Comparison of ENCODE assay signal across 18 cellular contexts in the genomic region with DNA sequence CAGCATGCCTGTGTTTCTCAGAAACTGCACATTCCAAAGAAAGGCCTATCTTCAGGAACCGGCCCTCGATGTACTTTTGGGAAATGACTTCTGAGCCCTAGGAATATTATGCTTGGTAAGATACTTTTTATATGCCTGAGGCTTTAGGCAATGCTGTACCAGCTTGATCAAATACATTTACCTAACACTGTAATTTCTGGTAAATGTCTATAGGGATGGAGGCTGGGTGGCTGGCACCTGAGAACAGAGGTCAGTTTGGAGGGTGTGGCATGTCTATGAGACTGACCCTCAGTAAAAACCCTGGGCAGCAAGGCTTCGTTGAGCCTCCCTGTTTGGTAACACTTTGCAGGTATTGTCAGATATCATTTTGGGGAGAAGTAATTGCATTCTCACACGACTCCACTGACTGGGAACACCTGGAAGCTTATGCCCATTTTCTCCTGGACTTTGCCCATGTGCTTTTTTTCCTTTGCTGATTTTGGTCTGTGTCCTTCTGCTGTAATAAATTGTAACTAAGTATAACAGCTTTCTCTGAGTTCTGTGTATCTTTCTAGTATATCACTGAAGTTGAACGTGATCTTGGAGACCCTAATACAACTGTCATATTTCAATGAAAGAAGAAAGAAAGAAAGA.
DNase-seq lines count a peak whose midpoint lies in the region; ATAC-seq and TF ChIP-seq lines count a peak whose summit lies in the region.
"Had no signal": no experiment of that assay in that cellular context is flagged by ENCODE, and none has a peak within 500 bp of the region (broad histone marks: within the 10 kb centered on the region; RNA-seq: fewer than 3 reads in every experiment).

No MANE protein-coding gene starts in this region.

- 14 to 22% methylated on average over 5 of the region's 5 CpGs for WGBS in body of pancreas, 2 donors

- no peak for TF ChIP-seq CTCF in body of pancreas (IDR thresholded peaks at IDR 0.05)
- TF ChIP-seq CTCF in coronary artery (IDR thresholded peaks at IDR 0.05) = no peak

- peak; percentile 50 for ATAC-seq in body of pancreas
- ATAC-seq in HG03045 (IDR thresholded peaks at IDR 0.05; ENCODE audit: unreplicated experiment) = no peak
- ATAC-seq: CD8-positive, alpha-beta T cell had no signal

- H3K27me3 ChIP-seq in body of pancreas = no peaks in the 10 kb centered on the region
- H3K27me3 ChIP-seq: BLaER1 had no signal

- H3K9me3 ChIP-seq in body of pancreas = no peaks in the 10 kb centered on the region
- H3K9me3 ChIP-seq: BLaER1, Caco-2, HAP-1 had no signal

- peaks cover 19% of the 10 kb centered on the region for H3K4me1 ChIP-seq in body of pancreas
- H3K4me1 ChIP-seq: BLaER1, Caco-2 had no signal

- intact Hi-C loops in body of pancreas (cut with DNase I) = no loop called here
- intact Hi-C loops in posterior vena cava (cut with DNase I) = no loop called here

- no peak for TF ChIP-seq POLR2A in body of pancreas (IDR thresholded peaks at IDR 0.05)

- no peak overlapping the region for H3K4me3 ChIP-seq in body of pancreas
- H3K4me3 ChIP-seq in coronary artery = no peak overlapping the region
- H3K4me3 ChIP-seq: BLaER1, HAP-1 had no signal

- H3K36me3 ChIP-seq in body of pancreas (replicated peaks in 1 of 2; ENCODE audit: insufficient read depth in 1 of 2, low read depth in 2 of 2) = no peaks in the 10 kb centered on the region
- H3K36me3 ChIP-seq: BLaER1, HAP-1 had no signal

- peak overlapping the region; percentile 10 to 52 (median 22) for H3K27ac ChIP-seq in body of pancreas
- no peak overlapping the region for H3K27ac ChIP-seq in coronary artery
- H3K27ac ChIP-seq: 22Rv1, BLaER1, C4-2B had no signal

- DNase-seq in DMS53 (lab: John Stamatoyannopoulos, UW) (peak; percentile 10), DMS53 treated with DMSO at 0.1 percent for 48 hours (lab: John Stamatoyannopoulos, UW; ENCODE audit: unreplicated experiment) (no peak), body of pancreas (peak in 2 of 4 donors; percentile 19 to 31), posterior vena cava (ENCODE audit: low spot score) (peak; percentile 68), coronary artery (ENCODE audit: low spot score) (no peak)
- DNase-seq: Caco-2; CD4-positive, CD25-positive, alpha-beta regulatory T cell; CD8-positive, alpha-beta T cell; DMS153; DMS79 treated with DMSO at 0.1 percent for 48 hours; GF-D8; GOT3; HFFc6 had no signal

Comparison
In these comparisons a context has a peak if more than half of its experiments do, and no peak if none do; other contexts are left out.
1. DNase-seq: peak in DMS53 (single experiment) and posterior vena cava (single experiment); none in DMS53 treated with DMSO at 0.1 percent for 48 hours (single experiment) and coronary artery (single experiment).
2. H3K27ac ChIP-seq: peak in body of pancreas (4 of 4); none in coronary artery (0 of 2).